Comparison of ENCODE assay signal across 8 cellular contexts in genomic region chr19:17488593-17489391, GRCh38. TPM values are rescaled to one million over a fixed set of nuclear protein-coding genes. Genes with fewer than 3 reads are reported as not detected.
DNase-seq lines count a peak whose midpoint lies in the region; ATAC-seq and TF ChIP-seq lines count a peak whose summit lies in the region.

No MANE protein-coding gene starts in this region.

- peaks cover 15 to 33% of the 10 kb centered on the region in 2 donors for H3K4me1 Mint-ChIP-seq in natural killer cell treated with Interleukin-12 subunit alpha and Interleukin-12 subunit beta and Interleukin-15 and Interleukin-18, amount 100 ng/mL, for 72 hours (ENCODE audit: low read depth in 2 of 2)

- no peaks in the 10 kb centered on the region for H3K79me2 ChIP-seq in Loucy (ENCODE audit: insufficient read depth, low read length)

- no peaks in the 10 kb centered on the region for H3K36me3 Mint-ChIP-seq in natural killer cell treated with Interleukin-12 subunit alpha and Interleukin-12 subunit beta and Interleukin-15 and Interleukin-18, amount 100 ng/mL, for 72 hours

- H3K9me2 ChIP-seq in Loucy (replicated peaks; ENCODE audit: low read depth, low read length) = no peaks in the 10 kb centered on the region

- H3K27me3 Mint-ChIP-seq in natural killer cell treated with Interleukin-12 subunit alpha and Interleukin-12 subunit beta and Interleukin-15 and Interleukin-18, amount 100 ng/mL, for 72 hours = no peaks in the 10 kb centered on the region

- H3F3A ChIP-seq in Loucy (ENCODE audit: low read depth) = peaks cover 3% of the 10 kb centered on the region; the same call in 1 of the 2 replicates

- H3K9me3 ChIP-seq in Loucy (ENCODE audit: insufficient read depth, low read depth, low read length) (no peaks in the 10 kb centered on the region), testis (no peaks in the 10 kb centered on the region), vagina (no peaks in the 10 kb centered on the region)

- TF ChIP-seq CTCF in Loucy (conservative IDR thresholded peaks at IDR 0.05; ENCODE audit: low read length) = peak; percentile 36; the same call in 1 of the 2 replicates
- TF ChIP-seq CTCF in testis (IDR thresholded peaks at IDR 0.05) = no peak
- TF ChIP-seq CTCF in vagina (IDR thresholded peaks at IDR 0.05) = no peak

- H3K4me1 ChIP-seq in Loucy (ENCODE audit: insufficient read depth, low read length, poor library complexity, severe bottlenecking) = peaks cover 22% of the 10 kb centered on the region
- H3K4me1 ChIP-seq in testis = peaks cover 12% of the 10 kb centered on the region
- peaks cover 15% of the 10 kb centered on the region for H3K4me1 ChIP-seq in vagina

- H4K20me1 ChIP-seq in Loucy (ENCODE audit: insufficient read depth, low read length, poor library complexity, severe bottlenecking) = peaks cover 3% of the 10 kb centered on the region

- WGBS in testis, 2 donors = 35 to 59% methylated on average over 11 to 31 of the region's 31 CpGs

- peak; percentile 89 to 95 for ATAC-seq in natural killer cell treated with Interleukin-12 subunit alpha and Interleukin-12 subunit beta and Interleukin-15 and Interleukin-18, amount 100 ng/mL, for 72 hours
- ATAC-seq in GM21423 (IDR thresholded peaks at IDR 0.05; ENCODE audit: unreplicated experiment) = no peak

- no peaks in the 10 kb centered on the region for H3K9me3 Mint-ChIP-seq in natural killer cell treated with Interleukin-12 subunit alpha and Interleukin-12 subunit beta and Interleukin-15 and Interleukin-18, amount 100 ng/mL, for 72 hours

- no peak overlapping the region for H3K27ac ChIP-seq in testis
- H3K27ac ChIP-seq in vagina = no peak overlapping the region

- intact Hi-C loops in testis (cut with DNase I; ENCODE audit: low total_unique reads) = no loop called here
- intact Hi-C loops in vagina (cut with DNase I) = no loop called here

- H3K27ac Mint-ChIP-seq in natural killer cell treated with Interleukin-12 subunit alpha and Interleukin-12 subunit beta and Interleukin-15 and Interleukin-18, amount 100 ng/mL, for 72 hours = peak overlapping the region; percentile 43 to 92

- H3K27me3 ChIP-seq in Loucy (ENCODE audit: insufficient read depth, low read length, poor library complexity, severe bottlenecking) (no peaks in the 10 kb centered on the region), testis (no peaks in the 10 kb centered on the region), vagina (no peaks in the 10 kb centered on the region)

- peak overlapping the region; percentile 64 for H3K4me3 Mint-ChIP-seq in natural killer cell treated with Interleukin-12 subunit alpha and Interleukin-12 subunit beta and Interleukin-15 and Interleukin-18, amount 100 ng/mL, for 72 hours

- TF ChIP-seq POLR2A in testis (IDR thresholded peaks at IDR 0.05) (no peak), vagina (IDR thresholded peaks at IDR 0.05) (no peak)

- H2AFZ ChIP-seq in Loucy (ENCODE audit: low read length) = no peak overlapping the region

- DNase-seq in DMS53 (lab: John Stamatoyannopoulos, UW) = peak; percentile 93
- DNase-seq in activated CD4-positive, alpha-beta T cell treated with anti-CD3 and anti-CD28 coated beads, Interleukin-2, amount 50 U/mL, for 1 hour = peak; percentile 71
- peak; percentile 92 for DNase-seq in ecto neural progenitor cell (ENCODE audit: low spot score)
- DNase-seq in natural killer cell treated with Interleukin-12 subunit alpha and Interleukin-12 subunit beta and Interleukin-15 and Interleukin-18, amount 100 ng/mL, for 72 hours (ENCODE audit: low spot score) = peak; percentile 81
- DNase-seq in testis = peak; percentile 79
- no peak for DNase-seq in vagina (ENCODE audit: extremely low spot score in 2 of 2)

- H3K36me3 ChIP-seq in Loucy (ENCODE audit: insufficient read depth, low read length) (no peaks in the 10 kb centered on the region), testis (ENCODE audit: low read depth, missing control alignments) (no peaks in the 10 kb centered on the region), vagina (no peaks in the 10 kb centered on the region)

- H3K4me2 ChIP-seq in Loucy (ENCODE audit: low read depth, low read length, poor library complexity, severe bottlenecking) = no peak overlapping the region

- H3K9ac ChIP-seq in Loucy (ENCODE audit: low read depth, low read length, poor library complexity, severe bottlenecking) = no peak overlapping the region

- H3K4me3 ChIP-seq in Loucy (ENCODE audit: low read length, poor library complexity, severe bottlenecking) = no peak overlapping the region
- H3K4me3 ChIP-seq in testis = peak overlapping the region in 1 of 2 donors; percentile 21
- H3K4me3 ChIP-seq in vagina = peak overlapping the region in 1 of 2 donors; percentile 5

RNA-seq across cellular contexts. Expression of gene SLC27A1, which starts 18.5 kb away (rescaled TPM):
- total RNA-seq in natural killer cell treated with Interleukin-12 subunit alpha and Interleukin-12 subunit beta and Interleukin-15 and Interleukin-18, amount 100 ng/mL, for 72 hours = 1 to 10 TPM; 2.2 to 6.0 TPM
- total RNA-seq in testis (100 to 1,000 TPM in 1 of 2 donors, 10 to 100 TPM in 1; 92.8 to 105 TPM), vagina (22.1 TPM)
- 25.9 TPM for polyA plus RNA-seq in testis (ENCODE audit: insufficient read depth, low read depth, low replicate concordance)

RNA-seq across cellular contexts. Expression of gene PGLS, which starts 22.7 kb away (rescaled TPM):
- 10 to 100 TPM; 42.8 to 64.6 TPM for total RNA-seq in natural killer cell treated with Interleukin-12 subunit alpha and Interleukin-12 subunit beta and Interleukin-15 and Interleukin-18, amount 100 ng/mL, for 72 hours
- 10 to 100 TPM; 77.7 to 82.9 TPM for total RNA-seq in testis
- polyA plus RNA-seq in testis (ENCODE audit: insufficient read depth, low read depth, low replicate concordance) = 44.3 TPM
- 134 TPM for total RNA-seq in vagina

RNA-seq across cellular contexts. Expression of gene NXNL1, which starts 28.1 kb away (rescaled TPM):
- not detected for total RNA-seq in natural killer cell treated with Interleukin-12 subunit alpha and Interleukin-12 subunit beta and Interleukin-15 and Interleukin-18, amount 100 ng/mL, for 72 hours
- under 1 TPM in 1 of 2 donors, not detected in 1; 0.87 TPM for total RNA-seq in testis
- not detected for polyA plus RNA-seq in testis (ENCODE audit: insufficient read depth, low read depth, low replicate concordance)
- not detected for total RNA-seq in vagina

RNA-seq across cellular contexts. Expression of gene TMEM221, which starts 40.3 kb away (rescaled TPM):
- total RNA-seq in natural killer cell treated with Interleukin-12 subunit alpha and Interleukin-12 subunit beta and Interleukin-15 and Interleukin-18, amount 100 ng/mL, for 72 hours = not detected
- total RNA-seq in testis (1 to 10 TPM in 1 of 2 donors, under 1 TPM in 1; 0.68 to 2.6 TPM), vagina (0.49 TPM)
- polyA plus RNA-seq in testis (ENCODE audit: insufficient read depth, low read depth, low replicate concordance) = 1.4 TPM

Comparison
In these comparisons a context has a peak if more than half of its experiments do, and no peak if none do; other contexts are left out.
1. DNase-seq: peak in DMS53 (single experiment), activated CD4-positive, alpha-beta T cell treated with anti-CD3 and anti-CD28 coated beads, Interleukin-2, amount 50 U/mL, for 1 hour (single experiment), ecto neural progenitor cell (single experiment), natural killer cell treated with Interleukin-12 subunit alpha and Interleukin-12 subunit beta and Interleukin-15 and Interleukin-18, amount 100 ng/mL, for 72 hours (single experiment) and testis (single experiment); none in vagina (0 of 2).